9 cellular contexts compared by ENCODE assay signal in genomic region chr4:76607266-76607799, GRCh38.
DNase-seq lines count a peak whose midpoint lies in the region; ATAC-seq and TF ChIP-seq lines count a peak whose summit lies in the region.
"Had no signal": no experiment of that assay in that cellular context is flagged by ENCODE, and none has a peak within 500 bp of the region (broad histone marks: within the 10 kb centered on the region; RNA-seq: fewer than 3 reads in every experiment).

No MANE protein-coding gene starts in this region.

- POLR2A ChIA-PET in A673 (lab: Charles Lee; ENCODE audit: low non-redundant PET): no interaction called here

- H4K20me1 ChIP-seq in smooth muscle cell (ENCODE audit: low read depth): no peaks in the 10 kb centered on the region

- peak overlapping the region; percentile 60 for H3K4me2 ChIP-seq in smooth muscle cell

- H3K27me3 ChIP-seq in smooth muscle cell (ENCODE audit: low read depth): no peaks in the 10 kb centered on the region
- H3K27me3 ChIP-seq in A673 (replicated peaks; ENCODE audit: insufficient read depth, low read depth, low read length, poor library complexity): no peaks in the 10 kb centered on the region

- H3K9me3 ChIP-seq in smooth muscle cell (replicated peaks; ENCODE audit: low read depth) (no peaks in the 10 kb centered on the region), A673 (ENCODE audit: low read depth, low read length, poor library complexity, severe bottlenecking) (no peaks in the 10 kb centered on the region)

- H3K4me1 ChIP-seq in smooth muscle cell (ENCODE audit: low read depth) (peaks cover 36% of the 10 kb centered on the region), A673 (ENCODE audit: insufficient read depth, low read length, poor library complexity, severe bottlenecking) (peaks cover 8% of the 10 kb centered on the region)

- H3F3A ChIP-seq in smooth muscle cell (ENCODE audit: low read depth): peaks cover 7% of the 10 kb centered on the region

- H3K36me3 ChIP-seq in smooth muscle cell (ENCODE audit: low read depth) (no peaks in the 10 kb centered on the region), A673 (ENCODE audit: insufficient read depth, low read length, poor library complexity, severe bottlenecking) (no peaks in the 10 kb centered on the region)

- no peak overlapping the region for H3K4me3 ChIP-seq in smooth muscle cell
- H3K4me3 ChIP-seq in A673 (ENCODE audit: low read depth, low read length, poor library complexity, severe bottlenecking): no peak overlapping the region

- peak; percentile 51 for DNase-seq in NOMO-1 treated with dmso at 0.1 percent for 144 hours (lab: John Stamatoyannopoulos, UW; ENCODE audit: unreplicated experiment)
- no peak for DNase-seq in smooth muscle cell (lab: John Stamatoyannopoulos, UW; ENCODE audit: unreplicated experiment)
- DNase-seq in SW 1271 (lab: John Stamatoyannopoulos, UW): no peak
- no peak for DNase-seq in NCI-H526 (lab: John Stamatoyannopoulos, UW)
- no peak for DNase-seq in activated CD4-positive, alpha-beta T cell treated with anti-CD3 and anti-CD28 coated beads, Interleukin-2, amount 50 U/mL, for 1 hour
- DNase-seq in A673 (ENCODE audit: low spot score): no peak
- DNase-seq: naive B cell had no signal

- ATAC-seq in GM19023 (IDR thresholded peaks at IDR 0.05; ENCODE audit: unreplicated experiment): peak; percentile 93
- ATAC-seq in HG02840 (IDR thresholded peaks at IDR 0.05; ENCODE audit: low FRiP score, unreplicated experiment): peak; percentile 92

- BruUV-seq in A673 (replicated peaks; lab: Mats Ljungman, UMichigan): no TSS peak

- WGBS in smooth muscle cell (ENCODE audit: low lambda C conversion rate): 7% methylated on average over 3 of the region's 3 CpGs

- H3K79me2 ChIP-seq in smooth muscle cell (ENCODE audit: low read depth): peaks cover 5% of the 10 kb centered on the region

- no peak overlapping the region for H2AFZ ChIP-seq in smooth muscle cell (ENCODE audit: low read depth)

- intact Hi-C loops in A673 (cut with micrococcal nuclease; ENCODE audit: unreplicated experiment): no loop called here

- CTCF ChIA-PET in A673 (lab: Charles Lee): no interaction called here

- TF ChIP-seq CTCF in smooth muscle cell (IDR thresholded peaks at IDR 0.05; ENCODE audit: borderline replicate concordance, insufficient read depth, poor library complexity, severe bottlenecking) (no peak), A673 (conservative IDR thresholded peaks at IDR 0.05; ENCODE audit: low read depth, low read length) (no peak)

- H3K27ac ChIP-seq in smooth muscle cell (ENCODE audit: low read depth) (peak overlapping the region; percentile 81), A673 (ENCODE audit: low read depth, low read length, poor library complexity, severe bottlenecking) (no peak overlapping the region)

- H3K9ac ChIP-seq in smooth muscle cell (ENCODE audit: low read depth): no peak overlapping the region
